In genomic region chrX:103063918-103064434, GRCh38 we compare ENCODE assay signal across 8 cellular contexts. TPM values are rescaled to one million over a fixed set of nuclear protein-coding genes. Genes with fewer than 3 reads are reported as not detected.
DNase-seq lines count a peak whose midpoint lies in the region; ATAC-seq and TF ChIP-seq lines count a peak whose summit lies in the region.

TSS of gene BEX1 (minus strand) at chrX:103064171. CDS start at chrX:103063274, 897 bp downstream.

- H3K4me3 ChIP-seq in left ventricle myocardium inferior: peak within 1 kb of the TSS; percentile 54
- peak within 1 kb of the TSS in 3 of 4 donors; percentile 27 to 40 (median 29) for H3K4me3 ChIP-seq in sigmoid colon

- peak within 1 kb of the TSS; percentile 42 for H3K4me3 Mint-ChIP-seq in activated naive CD4-positive, alpha-beta T cell treated with anti-CD3 and anti-CD28 coated beads, Interleukin-2, amount 50 U/mL, for 24 hours

- H3K36me3 ChIP-seq in left ventricle myocardium inferior (no peaks in the 10 kb centered on the region), sigmoid colon (no peaks in the 10 kb centered on the region)

- no peaks in the 10 kb centered on the region for H3K4me1 ChIP-seq in left ventricle myocardium inferior
- peaks cover 0 to 8% (median 3%) of the 10 kb centered on the region in 4 donors for H3K4me1 ChIP-seq in sigmoid colon

- peaks cover 9% of the 10 kb centered on the region for H3K27me3 Mint-ChIP-seq in activated naive CD4-positive, alpha-beta T cell treated with anti-CD3 and anti-CD28 coated beads, Interleukin-2, amount 50 U/mL, for 24 hours

- no peak within 1 kb of the TSS for H3K27ac ChIP-seq in left ventricle myocardium inferior (replicated peaks)
- H3K27ac ChIP-seq in sigmoid colon: no peak within 1 kb of the TSS

- no peaks in the 10 kb centered on the region for H3K36me3 Mint-ChIP-seq in activated naive CD4-positive, alpha-beta T cell treated with anti-CD3 and anti-CD28 coated beads, Interleukin-2, amount 50 U/mL, for 24 hours

- no peaks in the 10 kb centered on the region for H3K4me1 Mint-ChIP-seq in activated naive CD4-positive, alpha-beta T cell treated with anti-CD3 and anti-CD28 coated beads, Interleukin-2, amount 50 U/mL, for 24 hours

- peaks cover 7% of the 10 kb centered on the region for H3K27me3 ChIP-seq in left ventricle myocardium inferior (ENCODE audit: low read depth)
- no peaks in the 10 kb centered on the region for H3K27me3 ChIP-seq in sigmoid colon

- no peak for TF ChIP-seq EP300 in sigmoid colon (IDR thresholded peaks at IDR 0.05)

- no peaks in the 10 kb centered on the region for H3K9me3 ChIP-seq in left ventricle myocardium inferior (replicated peaks)
- H3K9me3 ChIP-seq in sigmoid colon: no peaks in the 10 kb centered on the region

- no peak within 1 kb of the TSS for H3K27ac Mint-ChIP-seq in activated naive CD4-positive, alpha-beta T cell treated with anti-CD3 and anti-CD28 coated beads, Interleukin-2, amount 50 U/mL, for 24 hours

- intact Hi-C loops in left ventricle myocardium inferior (cut with micrococcal nuclease) (no loop called here), sigmoid colon (cut with DNase I) (no loop called here)

- no peak for TF ChIP-seq POLR2A in sigmoid colon (IDR thresholded peaks at IDR 0.05)

- ATAC-seq in GM21825 (IDR thresholded peaks at IDR 0.05; ENCODE audit: unreplicated experiment) (no peak), GM21737 (IDR thresholded peaks at IDR 0.05; ENCODE audit: unreplicated experiment) (no peak)

- TF ChIP-seq CTCF in left ventricle myocardium inferior (IDR thresholded peaks at IDR 0.05; ENCODE audit: borderline replicate concordance) (no peak), sigmoid colon (IDR thresholded peaks at IDR 0.05) (no peak)

- WGBS in sigmoid colon, 2 donors: 2 to 14% methylated on average over 39 of the region's 39 CpGs

- H3K9me3 Mint-ChIP-seq in activated naive CD4-positive, alpha-beta T cell treated with anti-CD3 and anti-CD28 coated beads, Interleukin-2, amount 50 U/mL, for 24 hours: no peaks in the 10 kb centered on the region

- DNase-seq in DMS53 treated with DMSO at 0.1 percent for 48 hours (lab: John Stamatoyannopoulos, UW; ENCODE audit: unreplicated experiment) (peak; percentile 48), NCI-H1930 (lab: John Stamatoyannopoulos, UW) (peak; percentile 66 to 87), left ventricle myocardium inferior (no peak), sigmoid colon (peak; percentile 72), glomerular visceral epithelial cell (ENCODE audit: extremely low spot score) (no peak)

RNA-seq across cellular contexts. Expression of gene BEX1, which starts in this region (rescaled TPM):
- 10.8 TPM for total RNA-seq in left ventricle myocardium inferior
- 10 to 100 TPM in 1 of 4 donors, 1 to 10 TPM in 3; 6.9 to 13.9 (median 9.1) TPM for total RNA-seq in sigmoid colon
- 1 to 10 TPM in 2 of 3 donors, not detected in 1; 3.6 to 6.9 TPM for polyA plus RNA-seq in sigmoid colon

Comparison
In these comparisons a context has a peak if more than half of its experiments do, and no peak if none do; other contexts are left out.
1. DNase-seq: peak in DMS53 treated with DMSO at 0.1 percent for 48 hours (single experiment), NCI-H1930 (2 of 2) and sigmoid colon (single experiment); none in left ventricle myocardium inferior (single experiment) and glomerular visceral epithelial cell (single experiment).